ENCODE assay signal across 1 cellular context in genomic region chr5:31859096-31859495, GRCh38.
TF ChIP-seq lines count a peak whose summit lies in the region.

No MANE protein-coding gene starts in this region.

TF ChIP-seq in HEK293, 187 proteins besides CTCF, POLR2A, EP300 and RAD21 (continued from another document):
- TF ChIP-seq ZNF398 (tag by site-specific recombination; IDR thresholded peaks at IDR 0.05): no peak
- no peak for TF ChIP-seq IKZF3 (tag by site-specific recombination; IDR thresholded peaks at IDR 0.05)
- TF ChIP-seq ZNF660 (tag by site-specific recombination; IDR thresholded peaks at IDR 0.05): no peak
